Comparison of ENCODE assay signal across 8 cellular contexts in genomic region chr14:77040309-77040994, GRCh38. TPM values are rescaled to one million over a fixed set of nuclear protein-coding genes. Genes with fewer than 3 reads are reported as not detected.
DNase-seq lines count a peak whose midpoint lies in the region; ATAC-seq and TF ChIP-seq lines count a peak whose summit lies in the region.

No MANE protein-coding gene starts in this region.

- peaks cover 76% of the 10 kb centered on the region for H3K4me1 ChIP-seq in mammary epithelial cell (ENCODE audit: insufficient read depth, low read length)
- H3K4me1 ChIP-seq in smooth muscle cell (ENCODE audit: low read depth): peaks cover 81% of the 10 kb centered on the region

- DNase-seq in A172 (ENCODE audit: low spot score) (peak; percentile 96), NCI-H2196 treated with DMSO at 0.1 percent for 48 hours (lab: John Stamatoyannopoulos, UW; ENCODE audit: unreplicated experiment) (peak; percentile 99), WERI-Rb-1 (peak; percentile 94), mammary epithelial cell (peak; percentile 91), inferior parietal cortex (ENCODE audit: extremely low spot score) (peak; percentile 100), smooth muscle cell (lab: John Stamatoyannopoulos, UW; ENCODE audit: unreplicated experiment) (peak; percentile 95)

- TF ChIP-seq CTCF in WERI-Rb-1 (IDR thresholded peaks at IDR 0.05; ENCODE audit: low read depth, low read length) (no peak), mammary epithelial cell (conservative IDR thresholded peaks at IDR 0.05 in 1 of 2, IDR thresholded peaks at IDR 0.05 in 1 of 2; ENCODE audit: extremely low read depth in 1 of 2, insufficient read depth in 1 of 2, low read depth in 1 of 2, low read length in 2 of 2) (no peak), smooth muscle cell (IDR thresholded peaks at IDR 0.05; ENCODE audit: borderline replicate concordance, insufficient read depth, poor library complexity, severe bottlenecking) (no peak)

- intact Hi-C loops in mammary epithelial cell (cut with micrococcal nuclease): loop anchor here (2.0 kb wide), 1 partner anchor 84 kb away; no protein-coding TSS in a partner anchor

- dilution Hi-C loops in mammary epithelial cell (cut with HindIII; ENCODE audit: low sequenced_read_pairs): loop anchor here (10.0 kb wide), 1 partner anchor 86 kb away; no protein-coding TSS in a partner anchor

- no TSS peak for BruUV-seq in mammary epithelial cell (replicated peaks; lab: Mats Ljungman, UMichigan)

- in situ Hi-C loops in mammary epithelial cell (cut with MboI; ENCODE audit: low sequenced_read_pairs in 2 of 2): no loop called here

- H3K27me3 ChIP-seq in WERI-Rb-1 (ENCODE audit: insufficient read depth, low read depth, severe bottlenecking): no peaks in the 10 kb centered on the region
- H3K27me3 ChIP-seq in mammary epithelial cell (ENCODE audit: insufficient read depth, low read length): no peaks in the 10 kb centered on the region
- no peaks in the 10 kb centered on the region for H3K27me3 ChIP-seq in smooth muscle cell (ENCODE audit: low read depth)

- H4K20me1 ChIP-seq in mammary epithelial cell (ENCODE audit: insufficient read depth, low read length) (no peaks in the 10 kb centered on the region), smooth muscle cell (ENCODE audit: low read depth) (no peaks in the 10 kb centered on the region)

- peak overlapping the region; percentile 77 for H2AFZ ChIP-seq in mammary epithelial cell (ENCODE audit: low read depth, low read length)
- no peak overlapping the region for H2AFZ ChIP-seq in smooth muscle cell (ENCODE audit: low read depth)

- H3K9me3 ChIP-seq in WERI-Rb-1 (ENCODE audit: severe bottlenecking) (no peaks in the 10 kb centered on the region), mammary epithelial cell (replicated peaks; ENCODE audit: insufficient read depth, low read length) (no peaks in the 10 kb centered on the region), smooth muscle cell (replicated peaks; ENCODE audit: low read depth) (no peaks in the 10 kb centered on the region)

- peak overlapping the region; percentile 70 for H3K4me2 ChIP-seq in mammary epithelial cell (ENCODE audit: insufficient read depth, low read depth, low read length)
- H3K4me2 ChIP-seq in smooth muscle cell: peak overlapping the region; percentile 81

- CTCF ChIA-PET in mammary epithelial cell (lab: Charles Lee; ENCODE audit: low non-redundant PET): interaction anchor here (0.6 to 1.1 kb wide), 2 partner anchors 30 to 121 kb away, joined by 3 to 5 read pairs; no protein-coding TSS in a partner anchor

- ATAC-seq in GM18867 (IDR thresholded peaks at IDR 0.05; ENCODE audit: unreplicated experiment) (peak; percentile 66), HG03139 (IDR thresholded peaks at IDR 0.05; ENCODE audit: unreplicated experiment) (peak; percentile 51)

- H3K4me3 ChIP-seq in WERI-Rb-1 (ENCODE audit: low read depth, low read length) (peak overlapping the region; percentile 54), mammary epithelial cell (replicated peaks in 1 of 3; ENCODE audit: insufficient read depth in 1 of 3, low read depth in 2 of 3, low read length in 3 of 3) (peak overlapping the region in 1 of 3 experiments; percentile 19), smooth muscle cell (peak overlapping the region; percentile 44)

- H3K36me3 ChIP-seq in WERI-Rb-1 (no peaks in the 10 kb centered on the region), mammary epithelial cell (ENCODE audit: insufficient read depth, low read length) (no peaks in the 10 kb centered on the region), smooth muscle cell (ENCODE audit: low read depth) (no peaks in the 10 kb centered on the region)

- H3K27ac ChIP-seq in WERI-Rb-1: peak overlapping the region; percentile 76
- peak overlapping the region; percentile 97 for H3K27ac ChIP-seq in mammary epithelial cell (ENCODE audit: insufficient read depth, low read depth, low read length)
- H3K27ac ChIP-seq in smooth muscle cell (ENCODE audit: low read depth): peak overlapping the region; percentile 99

- H3K79me2 ChIP-seq in mammary epithelial cell (ENCODE audit: insufficient read depth, low read length): no peaks in the 10 kb centered on the region
- no peaks in the 10 kb centered on the region for H3K79me2 ChIP-seq in smooth muscle cell (ENCODE audit: low read depth)

- H3K9ac ChIP-seq in mammary epithelial cell (ENCODE audit: insufficient read depth, low read length): peak overlapping the region; percentile 49
- peak overlapping the region; percentile 87 for H3K9ac ChIP-seq in smooth muscle cell (ENCODE audit: low read depth)

- H3F3A ChIP-seq in smooth muscle cell (ENCODE audit: low read depth): peaks cover 41% of the 10 kb centered on the region

- 0% methylated on average over 8 of the region's 23 CpGs for WGBS in mammary epithelial cell (ENCODE audit: low coverage, missing lambda C conversion rate)
- WGBS in smooth muscle cell (ENCODE audit: low lambda C conversion rate): 3% methylated on average over 23 of the region's 23 CpGs

RNA-seq across cellular contexts. Expression of gene IRF2BPL, which starts 11.9 kb away (rescaled TPM):
- 20.8 and 24.7 TPM in 2 replicates for total RNA-seq in A172 (2014; rRNA removed; shearing (Covaris generic))
- total RNA-seq in mammary epithelial cell (10 to 100 TPM; 41.3 to 49.4 TPM), smooth muscle cell (33.2 and 33.9 TPM in 2 replicates)
- polyA plus RNA-seq in mammary epithelial cell (14.0 TPM), smooth muscle cell (58.0 and 66.3 TPM in 2 replicates)
- polyA minus RNA-seq in mammary epithelial cell: 13.7 TPM

RNA-seq across cellular contexts. Expression of gene CIPC, which starts 57.6 kb away (rescaled TPM):
- 9.9 and 13.5 TPM in 2 replicates for total RNA-seq in A172 (2014; rRNA removed; shearing (Covaris generic))
- total RNA-seq in mammary epithelial cell: 10 to 100 TPM; 11.6 to 30.2 TPM
- 9.9 TPM for polyA plus RNA-seq in mammary epithelial cell
- 14.5 TPM for polyA minus RNA-seq in mammary epithelial cell
- 14.3 and 15.1 TPM in 2 replicates for total RNA-seq in smooth muscle cell
- 3.6 and 5.6 TPM in 2 replicates for polyA plus RNA-seq in smooth muscle cell
